9 cellular contexts compared by ENCODE assay signal in genomic region chr14:39566795-39567194, GRCh38.
"Had no signal": no experiment of that assay in that cellular context is flagged by ENCODE, and none has a peak within 500 bp of the region (broad histone marks: within the 10 kb centered on the region; RNA-seq: fewer than 3 reads in every experiment).

No MANE protein-coding gene starts in this region.

- H3K9ac ChIP-seq: GM23248 had no signal

- H3K4me3 ChIP-seq: GM23248, HAP-1, K562 had no signal

- FAIRE-seq: K562 had no signal

- ATAC-seq: HCT116, K562 had no signal

- H3K4me1 ChIP-seq: HAP-1 had no signal

- H3K36me3 ChIP-seq: HAP-1 had no signal

- H3K9me3 ChIP-seq: HAP-1 had no signal

- H3K27ac ChIP-seq: GM23248, HL-60 had no signal

- DNase-seq: GM23248, GOT3, H7, HFFc6, IMR-90 had no signal

- H2AFZ ChIP-seq: GM23248 had no signal
